In the genomic region with DNA sequence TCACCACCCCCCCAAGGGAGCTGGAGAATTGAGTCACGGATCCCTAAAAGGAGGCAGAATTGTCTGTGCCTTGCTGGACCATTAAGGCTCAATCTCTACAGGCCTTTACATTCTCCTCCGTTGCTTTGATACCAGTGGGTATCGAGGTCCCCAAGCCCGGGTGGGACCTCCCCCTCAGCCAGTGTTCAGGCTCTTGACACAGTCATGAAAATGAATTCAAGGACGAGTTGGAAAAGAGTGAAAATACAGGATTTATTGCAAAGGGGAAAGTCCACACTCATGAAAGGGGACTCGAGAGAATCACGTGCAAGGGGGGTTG, we compare ENCODE assay signal across 1 cellular context.
A peak's percentile ranks its signal among the peaks of the same experiment; 100 is the strongest.
TF ChIP-seq lines count a peak whose summit lies in the region.

No MANE protein-coding gene starts in this region.

TF ChIP-seq in GM12878, 131 proteins besides CTCF, POLR2A, EP300 and RAD21:
- TF ChIP-seq MYC (IDR thresholded peaks at IDR 0.05; ENCODE audit: insufficient read depth, insufficient read length, insufficient replicate concordance, low read length, severe bottlenecking), result no peak
- no peak for TF ChIP-seq TCF3 (IDR thresholded peaks at IDR 0.05; ENCODE audit: borderline replicate concordance, insufficient read depth, low read depth, low read length)
- TF ChIP-seq POLR2AphosphoS5 (IDR thresholded peaks at IDR 0.05; ENCODE audit: low read length), result 0 out of 2 replicates have a peak, but pooled peaks have one; percentile 12
- no peak for TF ChIP-seq WRNIP1 (IDR thresholded peaks at IDR 0.05; ENCODE audit: borderline replicate concordance, low read depth, low read length)
- TF ChIP-seq, protein P1, sequence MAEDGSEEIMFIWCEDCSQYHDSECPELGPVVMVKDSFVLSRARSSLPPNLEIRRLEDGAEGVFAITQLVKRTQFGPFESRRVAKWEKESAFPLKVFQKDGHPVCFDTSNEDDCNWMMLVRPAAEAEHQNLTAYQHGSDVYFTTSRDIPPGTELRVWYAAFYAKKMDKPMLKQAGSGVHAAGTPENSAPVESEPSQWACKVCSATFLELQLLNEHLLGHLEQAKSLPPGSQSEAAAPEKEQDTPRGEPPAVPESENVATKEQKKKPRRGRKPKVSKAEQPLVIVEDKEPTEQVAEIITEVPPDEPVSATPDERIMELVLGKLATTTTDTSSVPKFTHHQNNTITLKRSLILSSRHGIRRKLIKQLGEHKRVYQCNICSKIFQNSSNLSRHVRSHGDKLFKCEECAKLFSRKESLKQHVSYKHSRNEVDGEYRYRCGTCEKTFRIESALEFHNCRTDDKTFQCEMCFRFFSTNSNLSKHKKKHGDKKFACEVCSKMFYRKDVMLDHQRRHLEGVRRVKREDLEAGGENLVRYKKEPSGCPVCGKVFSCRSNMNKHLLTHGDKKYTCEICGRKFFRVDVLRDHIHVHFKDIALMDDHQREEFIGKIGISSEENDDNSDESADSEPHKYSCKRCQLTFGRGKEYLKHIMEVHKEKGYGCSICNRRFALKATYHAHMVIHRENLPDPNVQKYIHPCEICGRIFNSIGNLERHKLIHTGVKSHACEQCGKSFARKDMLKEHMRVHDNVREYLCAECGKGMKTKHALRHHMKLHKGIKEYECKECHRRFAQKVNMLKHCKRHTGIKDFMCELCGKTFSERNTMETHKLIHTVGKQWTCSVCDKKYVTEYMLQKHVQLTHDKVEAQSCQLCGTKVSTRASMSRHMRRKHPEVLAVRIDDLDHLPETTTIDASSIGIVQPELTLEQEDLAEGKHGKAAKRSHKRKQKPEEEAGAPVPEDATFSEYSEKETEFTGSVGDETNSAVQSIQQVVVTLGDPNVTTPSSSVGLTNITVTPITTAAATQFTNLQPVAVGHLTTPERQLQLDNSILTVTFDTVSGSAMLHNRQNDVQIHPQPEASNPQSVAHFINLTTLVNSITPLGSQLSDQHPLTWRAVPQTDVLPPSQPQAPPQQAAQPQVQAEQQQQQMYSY (CRISPR knock-in tag; IDR thresholded peaks at IDR 0.05), result no peak
- TF ChIP-seq RUNX3 (IDR thresholded peaks at IDR 0.05; ENCODE audit: low read length), result no peak
- no peak for TF ChIP-seq IKZF1 (conservative IDR thresholded peaks at IDR 0.05)
- no peak for TF ChIP-seq BMI1 (IDR thresholded peaks at IDR 0.05; ENCODE audit: borderline replicate concordance)
- TF ChIP-seq RCOR1 (conservative IDR thresholded peaks at IDR 0.05; ENCODE audit: low read depth, low read length), result no peak
